8 cellular contexts compared by ENCODE assay signal in genomic region chr2:85326946-85327756, GRCh38. TPM values are rescaled to one million over a fixed set of nuclear protein-coding genes. Genes with fewer than 3 reads are reported as not detected.
DNase-seq lines count a peak whose midpoint lies in the region; ATAC-seq, FAIRE-seq and TF ChIP-seq lines count a peak whose summit lies in the region.

No MANE protein-coding gene starts in this region.

- peak overlapping the region; percentile 91 for H3K9ac ChIP-seq in mesendoderm (ENCODE audit: low read length)

- H3K36me3 ChIP-seq in BE2C: peaks cover 19% of the 10 kb centered on the region
- H3K36me3 ChIP-seq in mesendoderm (ENCODE audit: control insufficient read depth, insufficient read depth, low read length): peaks cover 10% of the 10 kb centered on the region

- no peaks in the 10 kb centered on the region for H3K27me3 Mint-ChIP-seq in IgD-negative memory B cell
- no peaks in the 10 kb centered on the region for H3K27me3 Mint-ChIP-seq in activated CD4-positive, alpha-beta T cell treated with anti-CD3 and anti-CD28 coated beads for 36 hours
- no peaks in the 10 kb centered on the region for H3K27me3 Mint-ChIP-seq in stimulated activated memory B cell treated with anti-CD40 and anti-IgM and Interleukin-4, amounts not matched to agents 10 μg/mL and 1 μg/mL and 100 μg/mL, for 72 hours

- no CpG with 5 or more reads among the region's 47 CpGs for WGBS in mesendoderm (ENCODE audit: extremely low coverage, insufficient coverage, low lambda C conversion rate)

- no peak overlapping the region for H3K23ac ChIP-seq in mesendoderm (ENCODE audit: low read length)

- peak overlapping the region; percentile 81 for H3K4me3 ChIP-seq in BE2C (ENCODE audit: low read depth, low read length)
- H3K4me3 ChIP-seq in dorsolateral prefrontal cortex: peak overlapping the region; percentile 44 to 94 (median 79)
- peak overlapping the region; percentile 85 for H3K4me3 ChIP-seq in mesendoderm (ENCODE audit: low read length)

- H2BK15ac ChIP-seq in mesendoderm (replicated peaks; ENCODE audit: low read depth): no peak overlapping the region

- ATAC-seq in GM19452 (IDR thresholded peaks at IDR 0.05; ENCODE audit: unreplicated experiment): peak; percentile 9
- ATAC-seq in activated CD4-positive, alpha-beta T cell treated with anti-CD3 and anti-CD28 coated beads for 36 hours: peak; percentile 36
- peak; percentile 68 for ATAC-seq in stimulated activated memory B cell treated with anti-CD40 and anti-IgM and Interleukin-4, amounts not matched to agents 10 μg/mL and 1 μg/mL and 100 μg/mL, for 72 hours

- H3K9me3 Mint-ChIP-seq in IgD-negative memory B cell: no peaks in the 10 kb centered on the region
- no peaks in the 10 kb centered on the region for H3K9me3 Mint-ChIP-seq in activated CD4-positive, alpha-beta T cell treated with anti-CD3 and anti-CD28 coated beads for 36 hours (ENCODE audit: low read depth)
- H3K9me3 Mint-ChIP-seq in stimulated activated memory B cell treated with anti-CD40 and anti-IgM and Interleukin-4, amounts not matched to agents 10 μg/mL and 1 μg/mL and 100 μg/mL, for 72 hours: no peaks in the 10 kb centered on the region

- POLR2A ChIA-PET in activated CD4-positive, alpha-beta T cell treated with anti-CD3 and anti-CD28 coated beads for 36 hours (lab: Charles Lee): interaction anchor here (0.8 to 2.4 kb wide), 8 partner anchors 8 to 1114 kb away, joined by 3 to 20 read pairs (median 5); partner anchors contain the start of genes ELMOD3, KDM3A, MAT2A and RETSAT

- peak overlapping the region; percentile 99 for H3K56ac ChIP-seq in mesendoderm (ENCODE audit: low read length)

- H3K36me3 Mint-ChIP-seq in IgD-negative memory B cell: peaks cover 11% of the 10 kb centered on the region
- H3K36me3 Mint-ChIP-seq in activated CD4-positive, alpha-beta T cell treated with anti-CD3 and anti-CD28 coated beads for 36 hours (ENCODE audit: low read depth): peaks cover 58% of the 10 kb centered on the region
- peaks cover 53% of the 10 kb centered on the region for H3K36me3 Mint-ChIP-seq in stimulated activated memory B cell treated with anti-CD40 and anti-IgM and Interleukin-4, amounts not matched to agents 10 μg/mL and 1 μg/mL and 100 μg/mL, for 72 hours

- H3K79me2 ChIP-seq in mesendoderm (ENCODE audit: control insufficient read depth, insufficient read depth, low read length): peaks cover 25% of the 10 kb centered on the region

- no peaks in the 10 kb centered on the region for H3K27me3 ChIP-seq in BE2C
- no peaks in the 10 kb centered on the region for H3K27me3 ChIP-seq in dorsolateral prefrontal cortex
- H3K27me3 ChIP-seq in mesendoderm (ENCODE audit: insufficient read depth, low read length, poor library complexity): no peaks in the 10 kb centered on the region

- no peak overlapping the region for H2BK120ac ChIP-seq in mesendoderm (ENCODE audit: low read depth, low read length)

- TF ChIP-seq CTCF in BE2C (IDR thresholded peaks at IDR 0.05; ENCODE audit: low read depth, low read length): no peak
- no peak for TF ChIP-seq CTCF in dorsolateral prefrontal cortex (IDR thresholded peaks at IDR 0.05 in 54 of 56, conservative IDR thresholded peaks at IDR 0.05 in 2 of 56; ENCODE audit: low read depth in 1 of 56, partially characterized antibody in 56 of 56)
- TF ChIP-seq CTCF in D721Med (IDR thresholded peaks at IDR 0.05; ENCODE audit: insufficient read depth, missing control alignments): no peak

- DNase-seq in BE2C: no peak
- peak; percentile 75 for DNase-seq in activated CD4-positive, alpha-beta T cell treated with anti-CD3 and anti-CD28 coated beads for 36 hours
- peak in 8 of 10 donors; percentile 35 to 62 (median 44) for DNase-seq in dorsolateral prefrontal cortex
- peak; percentile 46 for DNase-seq in mesendoderm
- no peak for DNase-seq in D721Med (ENCODE audit: insufficient read length, low spot score)

- no peak overlapping the region for H4K5ac ChIP-seq in mesendoderm (ENCODE audit: low read length)

- peaks cover 23% of the 10 kb centered on the region for H3K79me1 ChIP-seq in mesendoderm (ENCODE audit: low read length)

- H3K4me2 ChIP-seq in mesendoderm (ENCODE audit: low read length): peak overlapping the region; percentile 95

- H3K4me1 ChIP-seq in BE2C (no peaks in the 10 kb centered on the region), mesendoderm (ENCODE audit: control insufficient read depth, low read depth, low read length) (peaks cover 10% of the 10 kb centered on the region)

- FAIRE-seq in D721Med (lab: Jason Lieb, UNC): no peak

- H3K27ac Mint-ChIP-seq in IgD-negative memory B cell: peak overlapping the region; percentile 95 to 100 (median 99)
- peak overlapping the region; percentile 99 for H3K27ac Mint-ChIP-seq in activated CD4-positive, alpha-beta T cell treated with anti-CD3 and anti-CD28 coated beads for 36 hours
- peak overlapping the region; percentile 98 for H3K27ac Mint-ChIP-seq in stimulated activated memory B cell treated with anti-CD40 and anti-IgM and Interleukin-4, amounts not matched to agents 10 μg/mL and 1 μg/mL and 100 μg/mL, for 72 hours

- no peaks in the 10 kb centered on the region for H3K9me3 ChIP-seq in BE2C

- intact Hi-C loops in activated CD4-positive, alpha-beta T cell treated with anti-CD3 and anti-CD28 coated beads for 36 hours (cut with DNase I, micrococcal nuclease): loop anchor here (1.0 to 10.0 kb wide), 11 partner anchors 9 to 1115 kb away; partner anchors contain the start of genes ELMOD3 (in 1 of the 2), KCMF1 (in 1 of the 2), KDM3A (in 1 of the 2) and MAT2A (in 1 of the 2)
- intact Hi-C loops in dorsolateral prefrontal cortex (cut with DNase I): loop anchor here (2.0 kb wide), 2 partner anchors 18 to 28 kb away; partner anchors contain the start of genes ELMOD3 (in 1 of the 2) and RETSAT (in 1 of the 2)

- CTCF ChIA-PET in activated CD4-positive, alpha-beta T cell treated with anti-CD3 and anti-CD28 coated beads for 36 hours (lab: Charles Lee): interaction anchor here (0.7 to 1.9 kb wide), 9 partner anchors 9 to 384 kb away, joined by 3 to 8 read pairs (median 5); partner anchors contain the start of gene MAT2A

- peaks cover 37 to 43% (median 38%) of the 10 kb centered on the region in 3 donors for H3K4me1 Mint-ChIP-seq in IgD-negative memory B cell
- peaks cover 46% of the 10 kb centered on the region for H3K4me1 Mint-ChIP-seq in activated CD4-positive, alpha-beta T cell treated with anti-CD3 and anti-CD28 coated beads for 36 hours
- H3K4me1 Mint-ChIP-seq in stimulated activated memory B cell treated with anti-CD40 and anti-IgM and Interleukin-4, amounts not matched to agents 10 μg/mL and 1 μg/mL and 100 μg/mL, for 72 hours: peaks cover 65% of the 10 kb centered on the region

- H3K27ac ChIP-seq in dorsolateral prefrontal cortex (peak overlapping the region in 58 of 59 donors; percentile 30 to 100 (median 96)), mesendoderm (ENCODE audit: low read depth, low read length) (no peak overlapping the region)

- H3K4ac ChIP-seq in mesendoderm (ENCODE audit: low read depth, low read length): peak overlapping the region; percentile 60

- H2BK5ac ChIP-seq in mesendoderm (ENCODE audit: low read length): peak overlapping the region; percentile 62

- H4K8ac ChIP-seq in mesendoderm (ENCODE audit: low read depth, low read length): no peak overlapping the region

- no peak overlapping the region for H2AK5ac ChIP-seq in mesendoderm (ENCODE audit: low read length)

- H3K4me3 Mint-ChIP-seq in IgD-negative memory B cell: peak overlapping the region; percentile 93 to 99 (median 98)
- peak overlapping the region; percentile 86 for H3K4me3 Mint-ChIP-seq in activated CD4-positive, alpha-beta T cell treated with anti-CD3 and anti-CD28 coated beads for 36 hours
- peak overlapping the region; percentile 99 for H3K4me3 Mint-ChIP-seq in stimulated activated memory B cell treated with anti-CD40 and anti-IgM and Interleukin-4, amounts not matched to agents 10 μg/mL and 1 μg/mL and 100 μg/mL, for 72 hours

- H3K18ac ChIP-seq in mesendoderm (ENCODE audit: low read length): no peak overlapping the region

RNA-seq across cellular contexts. Expression of gene TGOLN2, which starts 0.6 kb away (rescaled TPM):
- 29.5 TPM for polyA plus RNA-seq in BE2C (2012; ENCODE audit: insufficient read depth, insufficient read length, low read depth)
- 86.7 TPM for polyA plus RNA-seq in IgD-negative memory B cell
- total RNA-seq in activated CD4-positive, alpha-beta T cell treated with anti-CD3 and anti-CD28 coated beads for 36 hours: 10 to 100 TPM; 84.0 to 90.4 TPM
- 100 to 1,000 TPM in 112 of 120 experiments, 10 to 100 TPM in 8; 90.8 to 148 (median 114) TPM for total RNA-seq in dorsolateral prefrontal cortex
- polyA plus RNA-seq in mesendoderm (2013, experiment 1 of 2): 40.7 TPM
- 39.8 TPM for polyA plus RNA-seq in mesendoderm (2013, experiment 2 of 2)

RNA-seq across cellular contexts. Expression of gene RETSAT, which starts 27.2 kb away (rescaled TPM):
- 20.7 TPM for polyA plus RNA-seq in BE2C (2012; ENCODE audit: insufficient read depth, insufficient read length, low read depth)
- polyA plus RNA-seq in IgD-negative memory B cell: 10.6 TPM
- total RNA-seq in activated CD4-positive, alpha-beta T cell treated with anti-CD3 and anti-CD28 coated beads for 36 hours: 10 to 100 TPM; 18.1 to 18.7 TPM
- total RNA-seq in dorsolateral prefrontal cortex: 10 to 100 TPM; 19.8 to 54.2 (median 39.0) TPM
- 6.9 TPM for polyA plus RNA-seq in mesendoderm (2013, experiment 1 of 2)
- 7.5 TPM for polyA plus RNA-seq in mesendoderm (2013, experiment 2 of 2)

RNA-seq across cellular contexts. Expression of gene ELMOD3, which starts 27.4 kb away (rescaled TPM):
- polyA plus RNA-seq in BE2C (2012; ENCODE audit: insufficient read depth, insufficient read length, low read depth): 11.1 TPM
- 16.0 TPM for polyA plus RNA-seq in IgD-negative memory B cell
- 10 to 100 TPM; 11.2 to 12.9 TPM for total RNA-seq in activated CD4-positive, alpha-beta T cell treated with anti-CD3 and anti-CD28 coated beads for 36 hours
- 10 to 100 TPM; 17.1 to 43.7 (median 29.2) TPM for total RNA-seq in dorsolateral prefrontal cortex
- polyA plus RNA-seq in mesendoderm (2013, experiment 1 of 2): 5.0 TPM
- 4.7 TPM for polyA plus RNA-seq in mesendoderm (2013, experiment 2 of 2)

Comparison
In these comparisons a context has a peak if more than half of its experiments do, and no peak if none do; other contexts are left out.
1. DNase-seq: peak in activated CD4-positive, alpha-beta T cell treated with anti-CD3 and anti-CD28 coated beads for 36 hours (single experiment), dorsolateral prefrontal cortex (8 of 10) and mesendoderm (single experiment); none in BE2C (single experiment) and D721Med (single experiment).
2. ATAC-seq: peak in every context shown above with its lines; median percentile 68 in stimulated activated memory B cell treated with anti-CD40 and anti-IgM and Interleukin-4, amounts not matched to agents 10 μg/mL and 1 μg/mL and 100 μg/mL, for 72 hours; 36 in activated CD4-positive, alpha-beta T cell treated with anti-CD3 and anti-CD28 coated beads for 36 hours; 9 in GM19452.
3. Peak in every context shown above with its lines, with median percentiles within 50 percentile points of each other: H3K4me3 ChIP-seq, H3K27ac Mint-ChIP-seq and H3K4me3 Mint-ChIP-seq.